ENCODE assay signal across 20 cellular contexts in the genomic region with DNA sequence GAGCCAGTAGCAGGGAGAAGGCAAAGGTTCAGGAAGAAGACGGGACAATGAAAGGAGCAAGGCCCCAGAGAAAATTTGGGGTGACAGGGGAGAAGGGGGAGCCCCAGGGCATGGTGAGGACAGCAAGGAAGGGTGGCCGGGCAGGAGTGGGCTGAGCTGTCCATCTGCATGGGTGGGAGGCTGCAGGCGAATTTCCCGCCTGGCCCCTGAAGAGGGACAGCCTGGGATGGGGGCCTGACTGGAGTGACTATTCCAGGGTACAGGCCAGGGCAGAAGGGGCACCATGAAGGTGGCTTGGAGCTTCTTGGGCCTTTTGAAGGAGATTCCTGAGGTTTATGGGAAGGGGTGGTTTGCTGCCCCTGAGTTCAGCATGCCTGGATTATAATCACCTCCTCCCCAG. TPM values are rescaled to one million over a fixed set of nuclear protein-coding genes. Genes with fewer than 3 reads are reported as not detected.
"Had no signal": no experiment of that assay in that cellular context is flagged by ENCODE, and none has a peak within 500 bp of the region (broad histone marks: within the 10 kb centered on the region; RNA-seq: fewer than 3 reads in every experiment).

No MANE protein-coding gene starts in this region.

- H3K4me3 ChIP-seq: hepatocyte, left ventricle myocardium inferior, lower lobe of right lung, right atrium auricular region, testis, tibial nerve had no signal

- H3K36me3 ChIP-seq: left ventricle myocardium inferior, lower lobe of right lung, right atrium auricular region, tibial nerve had no signal

- ATAC-seq: left cardiac atrium; lower lobe of right lung; naive thymus-derived CD4-positive, alpha-beta T cell; stimulated activated naive B cell treated with anti-CD40 and anti-IgM and Interleukin-4, amounts not matched to agents 10 μg/mL and 1 μg/mL and 100 μg/mL, for 72 hours; stimulated activated naive CD8-positive, alpha-beta T cell treated with anti-CD3 and anti-CD28 coated beads, Interleukin-15, amount 100 ng/mL, for 72 hours had no signal

- H3K9me3 Mint-ChIP-seq: memory B cell; nephron progenitor cell; stimulated activated naive B cell treated with anti-CD40 and anti-IgM and Interleukin-4, amounts not matched to agents 10 μg/mL and 1 μg/mL and 100 μg/mL, for 72 hours; stimulated activated naive CD8-positive, alpha-beta T cell treated with anti-CD3 and anti-CD28 coated beads, Interleukin-15, amount 100 ng/mL, for 72 hours had no signal

- H3K9me3 ChIP-seq: left ventricle myocardium inferior, lower lobe of right lung, right atrium auricular region, testis, tibial nerve had no signal

- H3K4me2 ChIP-seq: hepatocyte had no signal

- H3K27ac ChIP-seq: left ventricle myocardium inferior, lower lobe of right lung, right atrium auricular region, testis, tibial nerve had no signal

- H3K79me2 ChIP-seq: hepatocyte had no signal

- H3K27me3 ChIP-seq: hepatocyte, right atrium auricular region, testis, tibial nerve had no signal

- H3K27me3 Mint-ChIP-seq: memory B cell; stimulated activated naive B cell treated with anti-CD40 and anti-IgM and Interleukin-4, amounts not matched to agents 10 μg/mL and 1 μg/mL and 100 μg/mL, for 72 hours had no signal

- H3K27ac Mint-ChIP-seq: memory B cell; naive thymus-derived CD4-positive, alpha-beta T cell; nephron progenitor cell; stimulated activated naive B cell treated with anti-CD40 and anti-IgM and Interleukin-4, amounts not matched to agents 10 μg/mL and 1 μg/mL and 100 μg/mL, for 72 hours; stimulated activated naive CD8-positive, alpha-beta T cell treated with anti-CD3 and anti-CD28 coated beads, Interleukin-15, amount 100 ng/mL, for 72 hours had no signal

- DNase-seq: cerebellar nuclear complex; effector CD4-positive, alpha-beta T cell; foreskin melanocyte; kidney; left cardiac atrium; left ventricle myocardium inferior; lower lobe of right lung; naive thymus-derived CD4-positive, alpha-beta T cell; nephron progenitor cell; small intestine; stimulated activated CD4-positive, alpha-beta T cell treated with anti-CD3 and anti-CD28 coated beads, Interleukin-4, amount 100 ng/mL, for 1 hour; stimulated activated CD8-positive, alpha-beta memory T cell treated with anti-CD3 and anti-CD28 coated beads, Interleukin-4, amount 100 ng/mL, for 48 hours; stimulated activated naive B cell treated with anti-CD40 and anti-IgM and Interleukin-4, amounts not matched to agents 10 μg/mL and 1 μg/mL and 100 μg/mL, for 72 hours; stimulated activated naive CD8-positive, alpha-beta T cell treated with anti-CD3 and anti-CD28 coated beads, Interleukin-15, amount 100 ng/mL, for 72 hours; testis had no signal

- H3K36me3 Mint-ChIP-seq: memory B cell had no signal

- H3K4me3 Mint-ChIP-seq: memory B cell; naive thymus-derived CD4-positive, alpha-beta T cell; nephron progenitor cell; stimulated activated naive B cell treated with anti-CD40 and anti-IgM and Interleukin-4, amounts not matched to agents 10 μg/mL and 1 μg/mL and 100 μg/mL, for 72 hours; stimulated activated naive CD8-positive, alpha-beta T cell treated with anti-CD3 and anti-CD28 coated beads, Interleukin-15, amount 100 ng/mL, for 72 hours had no signal

- H2AFZ ChIP-seq: hepatocyte had no signal

RNA-seq across cellular contexts. Expression of a gene that starts 56.2 kb away (rescaled TPM):
- total RNA-seq: dermis microvascular lymphatic vessel endothelial cell had no signal
